ENCODE assay signal across 8 cellular contexts in genomic region chr20:12012241-12013222, GRCh38.
DNase-seq lines count a peak whose midpoint lies in the region; ATAC-seq and TF ChIP-seq lines count a peak whose summit lies in the region.

No MANE protein-coding gene starts in this region.

- DNase-seq in NCI-H1105 treated with DMSO at 0.1 percent for 48 hours (lab: John Stamatoyannopoulos, UW) (peak; percentile 15), NCI-H1105 (lab: John Stamatoyannopoulos, UW) (no peak), M059J (ENCODE audit: low read depth) (peak; percentile 76), glomerular visceral epithelial cell (ENCODE audit: extremely low spot score) (peak; percentile 50), renal cortical epithelial cell (ENCODE audit: low read depth) (peak; percentile 56)

- no peak overlapping the region for H3K27ac ChIP-seq in VCaP

- ATAC-seq in GM19463 (IDR thresholded peaks at IDR 0.05; ENCODE audit: unreplicated experiment) = peak; percentile 86
- no peak for ATAC-seq in HG02588 (IDR thresholded peaks at IDR 0.05; ENCODE audit: unreplicated experiment)

- peak; percentile 80 for TF ChIP-seq CTCF in VCaP (conservative IDR thresholded peaks at IDR 0.05)
